Comparison of ENCODE assay signal across 11 cellular contexts in the genomic region with DNA sequence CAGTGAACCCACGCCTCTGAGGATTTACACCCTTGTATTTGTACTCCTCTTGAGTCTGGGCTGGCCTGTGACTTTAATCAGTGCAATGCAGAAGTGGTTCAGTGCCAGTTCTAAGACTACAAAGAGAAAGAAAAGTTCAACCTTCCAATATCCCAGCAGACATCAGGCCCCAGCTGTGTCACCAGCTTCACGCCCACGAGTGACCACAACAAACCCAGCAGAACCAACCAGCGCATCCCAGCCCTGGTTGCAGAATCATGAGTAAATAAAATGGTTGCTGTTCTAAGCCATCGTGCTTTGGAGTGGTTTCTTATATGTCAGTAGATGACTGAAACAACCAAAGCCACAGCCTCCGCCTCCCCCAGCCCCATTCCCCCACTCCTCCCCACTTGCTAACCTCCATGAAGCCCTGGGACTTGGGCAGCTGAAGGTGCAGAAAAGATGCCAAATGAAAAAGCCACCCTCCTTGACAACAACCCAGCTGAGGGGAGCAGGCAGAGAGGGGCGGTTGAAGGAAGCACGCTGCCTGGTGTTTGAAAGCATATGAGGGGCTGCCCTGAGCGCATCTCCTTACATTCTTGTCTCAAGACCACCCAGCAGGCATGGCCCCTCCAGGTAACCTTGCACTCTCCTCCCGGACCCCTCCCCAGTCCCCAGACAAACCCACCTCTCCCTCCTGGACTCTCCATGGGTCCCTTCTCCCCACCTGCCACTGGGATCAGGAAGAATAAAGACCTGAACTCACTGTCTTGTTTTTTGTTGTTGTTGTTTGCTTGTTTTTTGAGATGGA. TPM values are rescaled to one million over a fixed set of nuclear protein-coding genes. Genes with fewer than 3 reads are reported as not detected.
DNase-seq lines count a peak whose midpoint lies in the region; ATAC-seq, FAIRE-seq and TF ChIP-seq lines count a peak whose summit lies in the region.
"Had no signal": no experiment of that assay in that cellular context is flagged by ENCODE, and none has a peak within 500 bp of the region (broad histone marks: within the 10 kb centered on the region; RNA-seq: fewer than 3 reads in every experiment).

No MANE protein-coding gene starts in this region.

- in situ Hi-C loops in HAP-1 (cut with MboI; ENCODE audit: low sequenced_read_pairs): loop anchor here (10.0 kb wide), 1 partner anchor 111 kb away; no protein-coding TSS in a partner anchor

- intact Hi-C loops in CD14-positive monocyte (cut with micrococcal nuclease) (no loop called here), colonic mucosa (cut with DNase I) (no loop called here)

- no peak for FAIRE-seq in urothelium cell line (lab: Jason Lieb, UNC)

- peak overlapping the region in 1 of 2 donors; percentile 1 for H3K9ac ChIP-seq in colonic mucosa (ENCODE audit: low read depth in 2 of 2, low read length in 2 of 2)

- no peak overlapping the region for H3K4me3 Mint-ChIP-seq in CD14-positive monocyte

- ATAC-seq in GM21576 (IDR thresholded peaks at IDR 0.05; ENCODE audit: unreplicated experiment): no peak

- H3K27me3 ChIP-seq in colonic mucosa: no peaks in the 10 kb centered on the region
- no peaks in the 10 kb centered on the region for H3K27me3 ChIP-seq in HAP-1 (ENCODE audit: low read depth)

- H3K27me3 Mint-ChIP-seq in CD14-positive monocyte (ENCODE audit: low read depth in 3 of 3): peaks cover 10 to 44% (median 29%) of the 10 kb centered on the region in 3 donors

- H3K36me3 ChIP-seq in colonic mucosa (no peaks in the 10 kb centered on the region), HAP-1 (replicated peaks) (no peaks in the 10 kb centered on the region)

- no peaks in the 10 kb centered on the region for H3K9me3 Mint-ChIP-seq in CD14-positive monocyte

- H3K4me1 ChIP-seq in colonic mucosa: peaks cover under 1% of the 10 kb centered on the region
- peaks cover 5% of the 10 kb centered on the region for H3K4me1 ChIP-seq in HAP-1

- no peak for TF ChIP-seq CTCF in CD14-positive monocyte (IDR thresholded peaks at IDR 0.05)
- no peak for TF ChIP-seq CTCF in colonic mucosa (IDR thresholded peaks at IDR 0.05)

- no peak overlapping the region for H3K4me3 ChIP-seq in colonic mucosa
- H3K4me3 ChIP-seq in HAP-1: no peak overlapping the region
- H3K4me3 ChIP-seq: skin epidermis had no signal

- no peaks in the 10 kb centered on the region for H3K9me3 ChIP-seq in colonic mucosa
- H3K9me3 ChIP-seq in HAP-1: no peaks in the 10 kb centered on the region

- H3K27ac Mint-ChIP-seq in CD14-positive monocyte: no peak overlapping the region

- H3K27ac ChIP-seq in colonic mucosa: no peak overlapping the region

- DNase-seq in CD14-positive monocyte (ENCODE audit: low spot score): peak; percentile 23
- peak; percentile 36 to 47 for DNase-seq in activated CD4-positive, alpha-beta T cell treated with anti-CD3 and anti-CD28 coated beads, Interleukin-2, amount 50 U/mL, for 4 hours
- DNase-seq in colonic mucosa: peak; percentile 16
- peak; percentile 35 for DNase-seq in stimulated activated CD4-positive, alpha-beta T cell treated with anti-CD3 and anti-CD28 coated beads, Interleukin-2, amount 100 ng/mL, for 4 hours (ENCODE audit: low read depth)
- DNase-seq in HAP-1 (ENCODE audit: low spot score in 2 of 2): no peak
- DNase-seq in urothelium cell line (ENCODE audit: low spot score): no peak
- DNase-seq in DMS153 (lab: John Stamatoyannopoulos, UW): no peak
- DNase-seq: DMS 273 treated with DMSO at 0.1 percent for 48 hours, NCI-H1417 had no signal

- no peaks in the 10 kb centered on the region for H3K36me3 Mint-ChIP-seq in CD14-positive monocyte

- peaks cover 16% of the 10 kb centered on the region for H3K4me1 Mint-ChIP-seq in CD14-positive monocyte

RNA-seq across cellular contexts. Expression of a gene that starts 20.9 kb away (rescaled TPM):
- not detected for polyA plus RNA-seq in CD14-positive monocyte
- total RNA-seq in colonic mucosa: 10 to 100 TPM; 39.6 to 41.3 TPM

RNA-seq across cellular contexts. Expression of a gene that starts 56.7 kb away (rescaled TPM):
- polyA plus RNA-seq in CD14-positive monocyte: 10 to 100 TPM; 22.9 to 45.4 TPM
- 10 to 100 TPM; 25.0 to 36.4 TPM for total RNA-seq in colonic mucosa

Comparison
In these comparisons a context has a peak if more than half of its experiments do, and no peak if none do; other contexts are left out.
1. DNase-seq: peak in CD14-positive monocyte (single experiment), activated CD4-positive, alpha-beta T cell treated with anti-CD3 and anti-CD28 coated beads, Interleukin-2, amount 50 U/mL, for 4 hours (2 of 2), colonic mucosa (single experiment) and stimulated activated CD4-positive, alpha-beta T cell treated with anti-CD3 and anti-CD28 coated beads, Interleukin-2, amount 100 ng/mL, for 4 hours (single experiment); none in HAP-1 (0 of 2), urothelium cell line (single experiment) and DMS153 (single experiment).